In genomic region chr5:101390317-101390908, GRCh38 we compare ENCODE assay signal across 8 cellular contexts.
DNase-seq lines count a peak whose midpoint lies in the region; ATAC-seq and TF ChIP-seq lines count a peak whose summit lies in the region.

No MANE protein-coding gene starts in this region.

- H3K4me3 ChIP-seq in AG09309 (ENCODE audit: control insufficient read depth, low read depth, low read length) = no peak overlapping the region
- H3K4me3 ChIP-seq in GM12865 (ENCODE audit: low read depth, low read length) = no peak overlapping the region
- no peak overlapping the region for H3K4me3 ChIP-seq in SK-N-MC

- no peak for ATAC-seq in GM19023 (IDR thresholded peaks at IDR 0.05; ENCODE audit: unreplicated experiment)

- no peak overlapping the region for H3K9ac ChIP-seq in SK-N-MC (ENCODE audit: insufficient read length)

- H3K27ac ChIP-seq in SK-N-MC = no peak overlapping the region

- H3K36me3 ChIP-seq in SK-N-MC (ENCODE audit: insufficient read depth, low read length) = no peaks in the 10 kb centered on the region

- TF ChIP-seq CTCF in AG09309 (IDR thresholded peaks at IDR 0.05; ENCODE audit: control insufficient read depth, insufficient read depth, low read depth, low read length, missing control alignments) = peak; percentile 65
- peak; percentile 50 for TF ChIP-seq CTCF in GM12865 (IDR thresholded peaks at IDR 0.05; ENCODE audit: insufficient read depth, low read depth, low read length, missing control alignments)

- no peaks in the 10 kb centered on the region for H3K9me3 ChIP-seq in SK-N-MC (ENCODE audit: low read depth, low read length)

- DNase-seq in AG09309 (ENCODE audit: low read depth) (peak; percentile 14), GM12865 (ENCODE audit: low read depth) (peak; percentile 54), HuH-7 (ENCODE audit: low spot score) (peak; percentile 1), SK-N-MC (ENCODE audit: low read depth, low spot score) (peak; percentile 45), fibroblast of the conjunctiva (ENCODE audit: low read depth) (peak; percentile 51), retina (peak; percentile 63)
- DNase-seq in stimulated activated CD4-positive, alpha-beta T cell treated with anti-CD3 and anti-CD28 coated beads, Interleukin-2, amount 100 ng/mL, for 24 hours = no peak

Comparison
In these comparisons a context has a peak if more than half of its experiments do, and no peak if none do; other contexts are left out.
1. DNase-seq: peak in AG09309 (single experiment), GM12865 (single experiment), HuH-7 (single experiment), SK-N-MC (single experiment), fibroblast of the conjunctiva (single experiment) and retina (single experiment); none in stimulated activated CD4-positive, alpha-beta T cell treated with anti-CD3 and anti-CD28 coated beads, Interleukin-2, amount 100 ng/mL, for 24 hours (0 of 2).